8 cellular contexts compared by ENCODE assay signal in the genomic region with DNA sequence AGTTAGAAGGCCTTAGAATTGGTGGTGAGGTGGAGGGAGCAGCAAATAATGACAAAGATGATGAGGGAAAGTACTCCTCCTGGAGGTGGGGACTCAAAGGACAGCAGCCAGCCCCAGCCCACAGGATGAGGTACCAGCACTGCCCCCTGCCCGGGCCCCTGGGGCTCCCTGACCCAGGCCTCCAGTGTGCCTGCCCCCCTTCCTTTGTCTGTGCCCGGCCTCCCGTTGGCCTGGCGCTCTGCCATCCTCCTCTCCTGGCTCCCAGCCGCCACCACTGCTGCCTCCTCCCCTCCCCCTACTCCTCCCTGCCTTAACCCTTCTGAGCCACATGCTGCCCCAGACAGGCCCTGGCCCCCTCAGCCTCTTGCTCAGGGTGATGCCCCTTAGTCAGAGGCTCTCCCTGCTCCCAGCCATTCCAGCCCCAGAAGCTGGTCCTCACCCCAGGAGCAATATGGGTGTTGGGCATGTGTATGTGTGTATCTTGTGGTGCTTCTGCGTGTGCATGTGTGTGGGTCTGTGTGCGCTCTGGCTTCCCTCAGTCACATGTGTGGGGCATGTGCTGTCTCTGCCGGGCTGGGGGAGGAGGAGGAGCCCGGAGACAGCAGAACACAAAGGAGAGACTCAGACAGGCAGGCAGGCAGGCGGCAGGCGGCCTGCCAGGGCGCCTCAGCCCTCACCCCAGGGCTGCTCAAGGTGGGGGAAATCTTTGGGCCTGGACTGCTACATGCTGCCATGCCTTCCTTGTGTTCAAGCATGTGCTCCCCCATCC. TPM values are rescaled to one million over a fixed set of nuclear protein-coding genes. Genes with fewer than 3 reads are reported as not detected.
DNase-seq lines count a peak whose midpoint lies in the region; ATAC-seq and TF ChIP-seq lines count a peak whose summit lies in the region.

No MANE protein-coding gene starts in this region.

- no peak for TF ChIP-seq POLR2A in suprapubic skin (IDR thresholded peaks at IDR 0.05)

- peak overlapping the region; percentile 98 for H3K27ac ChIP-seq in CD8-positive, alpha-beta T cell (ENCODE audit: low read depth, low read length)
- H3K27ac ChIP-seq in HUES64 (ENCODE audit: low read depth, low read length) = peak overlapping the region; percentile 79
- peak overlapping the region; percentile 98 for H3K27ac ChIP-seq in suprapubic skin

- TF ChIP-seq EP300 in suprapubic skin (IDR thresholded peaks at IDR 0.05) = no peak

- POLR2A ChIA-PET in CD8-positive, alpha-beta T cell (lab: Charles Lee) = no interaction called here

- DNase-seq in CD8-positive, alpha-beta T cell = peak; percentile 36 to 79 (median 59)
- DNase-seq in RPMI7951 (ENCODE audit: low read depth) = peak; percentile 81
- DNase-seq in activated effector memory CD4-positive, alpha-beta T cell treated with Interleukin-2 at 50 U/mL for 16 hours = peak; percentile 53
- DNase-seq in fibroblast of villous mesenchyme (ENCODE audit: low read depth) = peak; percentile 83
- DNase-seq in nephron progenitor cell = peak; percentile 50
- DNase-seq in suprapubic skin (ENCODE audit: low spot score in 2 of 2) = peak; percentile 85
- no peak for DNase-seq in GM19238 (ENCODE audit: insufficient read length, low spot score)

- H3K4me3 Mint-ChIP-seq in CD8-positive, alpha-beta T cell = peak overlapping the region; percentile 89
- peak overlapping the region; percentile 91 for H3K4me3 Mint-ChIP-seq in nephron progenitor cell

- peaks cover 9% of the 10 kb centered on the region for H3K36me3 Mint-ChIP-seq in CD8-positive, alpha-beta T cell
- H3K36me3 Mint-ChIP-seq in nephron progenitor cell (ENCODE audit: low read depth) = peaks cover 6% of the 10 kb centered on the region

- no peaks in the 10 kb centered on the region for H3K36me3 ChIP-seq in CD8-positive, alpha-beta T cell (ENCODE audit: insufficient read depth, low read length)
- no peaks in the 10 kb centered on the region for H3K36me3 ChIP-seq in HUES64 (ENCODE audit: insufficient read depth, low read length)
- no peaks in the 10 kb centered on the region for H3K36me3 ChIP-seq in suprapubic skin

- 18% methylated on average over 12 of the region's 12 CpGs for WGBS in HUES64
- 0% methylated on average over 9 of the region's 12 CpGs for WGBS in suprapubic skin

- peak overlapping the region; percentile 93 for H3K27ac Mint-ChIP-seq in CD8-positive, alpha-beta T cell
- H3K27ac Mint-ChIP-seq in nephron progenitor cell = peak overlapping the region; percentile 99

- no peaks in the 10 kb centered on the region for H3K9me3 Mint-ChIP-seq in CD8-positive, alpha-beta T cell
- H3K9me3 Mint-ChIP-seq in nephron progenitor cell = no peaks in the 10 kb centered on the region

- peaks cover 71% of the 10 kb centered on the region for H3K4me1 ChIP-seq in CD8-positive, alpha-beta T cell (ENCODE audit: insufficient read depth, low read length)
- H3K4me1 ChIP-seq in HUES64 (ENCODE audit: insufficient read depth, low read length) = peaks cover 60% of the 10 kb centered on the region
- peaks cover 79% of the 10 kb centered on the region for H3K4me1 ChIP-seq in suprapubic skin

- H3K27me3 Mint-ChIP-seq in CD8-positive, alpha-beta T cell (ENCODE audit: low read depth) = no peaks in the 10 kb centered on the region
- no peaks in the 10 kb centered on the region for H3K27me3 Mint-ChIP-seq in nephron progenitor cell (ENCODE audit: low read depth, poor library complexity)

- no peak for TF ChIP-seq CTCF in CD8-positive, alpha-beta T cell (IDR thresholded peaks at IDR 0.05)
- TF ChIP-seq CTCF in fibroblast of villous mesenchyme (IDR thresholded peaks at IDR 0.05; ENCODE audit: insufficient read depth, low read depth, low read length) = peak; percentile 31
- TF ChIP-seq CTCF in nephron progenitor cell (IDR thresholded peaks at IDR 0.05) = peak; percentile 7
- no peak for TF ChIP-seq CTCF in suprapubic skin (IDR thresholded peaks at IDR 0.05)

- peak overlapping the region; percentile 65 for H3K9ac ChIP-seq in HUES64 (ENCODE audit: low read depth, low read length)

- H3K4me3 ChIP-seq in CD8-positive, alpha-beta T cell (ENCODE audit: low read depth, low read length) = peak overlapping the region; percentile 94
- H3K4me3 ChIP-seq in HUES64 (ENCODE audit: low read length) (peak overlapping the region; percentile 26), fibroblast of villous mesenchyme (ENCODE audit: low read depth, low read length) (peak overlapping the region; percentile 73), suprapubic skin (peak overlapping the region; percentile 73)

- CTCF ChIA-PET in CD8-positive, alpha-beta T cell (lab: Charles Lee) = interaction anchor here (1.5 to 2.3 kb wide), 2 partner anchors 14 to 45 kb away, joined by 5 to 7 read pairs; no protein-coding TSS in a partner anchor

- H3K4me1 Mint-ChIP-seq in CD8-positive, alpha-beta T cell (ENCODE audit: low read depth) = peaks cover 68% of the 10 kb centered on the region
- peaks cover 78% of the 10 kb centered on the region for H3K4me1 Mint-ChIP-seq in nephron progenitor cell

- peak; percentile 39 for ATAC-seq in CD8-positive, alpha-beta T cell

- H3K9me3 ChIP-seq in CD8-positive, alpha-beta T cell (ENCODE audit: low read length) = no peaks in the 10 kb centered on the region
- H3K9me3 ChIP-seq in HUES64 (ENCODE audit: insufficient read depth, low read depth, low read length) = no peaks in the 10 kb centered on the region
- H3K9me3 ChIP-seq in suprapubic skin = no peaks in the 10 kb centered on the region

- no peaks in the 10 kb centered on the region for H3K27me3 ChIP-seq in CD8-positive, alpha-beta T cell (ENCODE audit: insufficient read depth, low read length)
- no peaks in the 10 kb centered on the region for H3K27me3 ChIP-seq in HUES64 (ENCODE audit: insufficient read depth, low read length)
- H3K27me3 ChIP-seq in suprapubic skin = no peaks in the 10 kb centered on the region

- intact Hi-C loops in CD8-positive, alpha-beta T cell (cut with DNase I, micrococcal nuclease) = loop anchor here (1.0 to 5.0 kb wide), 5 partner anchors 45 to 385 kb away; a partner anchor contains a TSS

RNA-seq across cellular contexts. Expression of a gene that starts 2.6 kb away (rescaled TPM):
- total RNA-seq in CD8-positive, alpha-beta T cell = 100 to 1,000 TPM; 113 to 124 TPM
- 63.6 TPM for polyA plus RNA-seq in HUES64 (2013, experiment 1 of 2)
- 69.2 TPM for polyA plus RNA-seq in HUES64 (2013, experiment 2 of 2)
- 17.2 and 19.6 TPM in 2 replicates for total RNA-seq in RPMI7951 (2014; rRNA removed; shearing (Covaris generic))
- 53.8 and 56.1 TPM in 2 replicates for total RNA-seq in fibroblast of villous mesenchyme
- total RNA-seq in suprapubic skin = 100 to 1,000 TPM in 2 of 4 donors, 10 to 100 TPM in 2; 62.0 to 217 (median 96.0) TPM

RNA-seq across cellular contexts. Expression of a gene that starts 15.3 kb away (rescaled TPM):
- 10 to 100 TPM; 35.2 to 38.5 TPM for total RNA-seq in CD8-positive, alpha-beta T cell
- polyA plus RNA-seq in HUES64 (2013, experiment 1 of 2) = 50.2 TPM
- 43.7 TPM for polyA plus RNA-seq in HUES64 (2013, experiment 2 of 2)
- total RNA-seq in RPMI7951 (2014; rRNA removed; shearing (Covaris generic)) = 10.6 and 14.7 TPM in 2 replicates
- 23.5 and 28.5 TPM in 2 replicates for total RNA-seq in fibroblast of villous mesenchyme
- 10 to 100 TPM; 42.6 to 80.0 (median 55.2) TPM for total RNA-seq in suprapubic skin

RNA-seq across cellular contexts. Expression of a gene that starts 34.6 kb away (rescaled TPM):
- 10 to 100 TPM; 39.5 to 42.0 TPM for total RNA-seq in CD8-positive, alpha-beta T cell
- 144 TPM for polyA plus RNA-seq in HUES64 (2013, experiment 1 of 2)
- polyA plus RNA-seq in HUES64 (2013, experiment 2 of 2) = 134 TPM
- 31.2 and 41.1 TPM in 2 replicates for total RNA-seq in RPMI7951 (2014; rRNA removed; shearing (Covaris generic))
- 22.2 and 30.7 TPM in 2 replicates for total RNA-seq in fibroblast of villous mesenchyme
- 10 to 100 TPM; 47.8 to 94.9 (median 77.9) TPM for total RNA-seq in suprapubic skin

RNA-seq across cellular contexts. Expression of a gene that starts 52.4 kb away (rescaled TPM):
- total RNA-seq in CD8-positive, alpha-beta T cell = 10 to 100 TPM; 17.5 to 18.1 TPM
- polyA plus RNA-seq in HUES64 (2013, experiment 1 of 2) = 7.5 TPM
- 9.8 TPM for polyA plus RNA-seq in HUES64 (2013, experiment 2 of 2)
- 5.3 and 10.7 TPM in 2 replicates for total RNA-seq in RPMI7951 (2014; rRNA removed; shearing (Covaris generic))
- total RNA-seq in fibroblast of villous mesenchyme (34.1 and 34.8 TPM in 2 replicates), suprapubic skin (10 to 100 TPM; 23.6 to 43.2 (median 31.3) TPM)

Comparison
In these comparisons a context has a peak if more than half of its experiments do, and no peak if none do; other contexts are left out.
1. H3K4me3 ChIP-seq: peak in every context shown above with its lines; median percentile 94 in CD8-positive, alpha-beta T cell; 73 in fibroblast of villous mesenchyme; 73 in suprapubic skin; 26 in HUES64.
2. CTCF ChIP-seq: peak in fibroblast of villous mesenchyme (single experiment) and nephron progenitor cell (single experiment); none in CD8-positive, alpha-beta T cell (single experiment) and suprapubic skin (0 of 2).
3. Peak in every context shown above with its lines, with median percentiles within 50 percentile points of each other: H3K27ac ChIP-seq.